ENCODE assay signal across 3 cellular contexts in the genomic region with DNA sequence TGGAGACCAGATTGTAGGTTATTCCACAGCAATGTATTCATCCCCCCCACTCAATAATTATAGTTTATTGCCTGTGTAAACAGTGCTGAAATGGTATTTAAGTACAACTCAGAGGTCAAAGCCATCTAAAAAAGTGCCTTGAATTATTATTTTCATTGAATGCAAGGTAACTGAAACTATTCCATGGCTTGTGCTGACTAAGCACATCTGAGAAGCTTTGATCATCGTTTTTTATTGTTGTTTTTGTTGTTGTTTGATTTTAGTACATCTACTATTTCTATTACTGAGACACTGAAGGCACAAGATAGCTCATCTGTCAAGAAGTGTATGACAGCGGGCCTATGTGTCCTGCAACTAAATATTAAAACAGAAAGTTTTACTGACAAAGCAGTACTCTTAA.
A peak's percentile ranks its signal among the peaks of the same experiment; 100 is the strongest.
TF ChIP-seq lines count a peak whose summit lies in the region.

No MANE protein-coding gene starts in this region.

TF ChIP-seq in HepG2, 621 proteins besides CTCF, POLR2A, EP300 and RAD21 (continued from another document):
- TF ChIP-seq RXRA (CRISPR knock-in tag; IDR thresholded peaks at IDR 0.05) = no peak
- TF ChIP-seq TCF7L2 (IDR thresholded peaks at IDR 0.05; ENCODE audit: low read depth, low read length) = no peak

TF ChIP-seq in H1, 55 proteins besides CTCF, POLR2A, EP300 and RAD21 (continued from another document):
- TF ChIP-seq, protein P1, sequence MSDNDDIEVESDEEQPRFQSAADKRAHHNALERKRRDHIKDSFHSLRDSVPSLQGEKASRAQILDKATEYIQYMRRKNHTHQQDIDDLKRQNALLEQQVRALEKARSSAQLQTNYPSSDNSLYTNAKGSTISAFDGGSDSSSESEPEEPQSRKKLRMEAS (IDR thresholded peaks at IDR 0.05) = no peak
- TF ChIP-seq MAFK (IDR thresholded peaks at IDR 0.05; ENCODE audit: low read depth, low read length) = peak; percentile 8; the same call in 1 of the 2 replicates

TF ChIP-seq in SK-N-SH treated with all-trans-retinoic acid at 6 μM for 48 hours, 23 proteins besides CTCF, POLR2A, EP300 and RAD21 (continued from another document):
- TF ChIP-seq, protein P2, sequence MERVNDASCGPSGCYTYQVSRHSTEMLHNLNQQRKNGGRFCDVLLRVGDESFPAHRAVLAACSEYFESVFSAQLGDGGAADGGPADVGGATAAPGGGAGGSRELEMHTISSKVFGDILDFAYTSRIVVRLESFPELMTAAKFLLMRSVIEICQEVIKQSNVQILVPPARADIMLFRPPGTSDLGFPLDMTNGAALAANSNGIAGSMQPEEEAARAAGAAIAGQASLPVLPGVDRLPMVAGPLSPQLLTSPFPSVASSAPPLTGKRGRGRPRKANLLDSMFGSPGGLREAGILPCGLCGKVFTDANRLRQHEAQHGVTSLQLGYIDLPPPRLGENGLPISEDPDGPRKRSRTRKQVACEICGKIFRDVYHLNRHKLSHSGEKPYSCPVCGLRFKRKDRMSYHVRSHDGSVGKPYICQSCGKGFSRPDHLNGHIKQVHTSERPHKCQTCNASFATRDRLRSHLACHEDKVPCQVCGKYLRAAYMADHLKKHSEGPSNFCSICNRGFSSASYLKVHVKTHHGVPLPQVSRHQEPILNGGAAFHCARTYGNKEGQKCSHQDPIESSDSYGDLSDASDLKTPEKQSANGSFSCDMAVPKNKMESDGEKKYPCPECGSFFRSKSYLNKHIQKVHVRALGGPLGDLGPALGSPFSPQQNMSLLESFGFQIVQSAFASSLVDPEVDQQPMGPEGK (CRISPR knock-in tag; IDR thresholded peaks at IDR 0.05; ENCODE audit: borderline replicate concordance) = no peak
- TF ChIP-seq, protein P3, sequence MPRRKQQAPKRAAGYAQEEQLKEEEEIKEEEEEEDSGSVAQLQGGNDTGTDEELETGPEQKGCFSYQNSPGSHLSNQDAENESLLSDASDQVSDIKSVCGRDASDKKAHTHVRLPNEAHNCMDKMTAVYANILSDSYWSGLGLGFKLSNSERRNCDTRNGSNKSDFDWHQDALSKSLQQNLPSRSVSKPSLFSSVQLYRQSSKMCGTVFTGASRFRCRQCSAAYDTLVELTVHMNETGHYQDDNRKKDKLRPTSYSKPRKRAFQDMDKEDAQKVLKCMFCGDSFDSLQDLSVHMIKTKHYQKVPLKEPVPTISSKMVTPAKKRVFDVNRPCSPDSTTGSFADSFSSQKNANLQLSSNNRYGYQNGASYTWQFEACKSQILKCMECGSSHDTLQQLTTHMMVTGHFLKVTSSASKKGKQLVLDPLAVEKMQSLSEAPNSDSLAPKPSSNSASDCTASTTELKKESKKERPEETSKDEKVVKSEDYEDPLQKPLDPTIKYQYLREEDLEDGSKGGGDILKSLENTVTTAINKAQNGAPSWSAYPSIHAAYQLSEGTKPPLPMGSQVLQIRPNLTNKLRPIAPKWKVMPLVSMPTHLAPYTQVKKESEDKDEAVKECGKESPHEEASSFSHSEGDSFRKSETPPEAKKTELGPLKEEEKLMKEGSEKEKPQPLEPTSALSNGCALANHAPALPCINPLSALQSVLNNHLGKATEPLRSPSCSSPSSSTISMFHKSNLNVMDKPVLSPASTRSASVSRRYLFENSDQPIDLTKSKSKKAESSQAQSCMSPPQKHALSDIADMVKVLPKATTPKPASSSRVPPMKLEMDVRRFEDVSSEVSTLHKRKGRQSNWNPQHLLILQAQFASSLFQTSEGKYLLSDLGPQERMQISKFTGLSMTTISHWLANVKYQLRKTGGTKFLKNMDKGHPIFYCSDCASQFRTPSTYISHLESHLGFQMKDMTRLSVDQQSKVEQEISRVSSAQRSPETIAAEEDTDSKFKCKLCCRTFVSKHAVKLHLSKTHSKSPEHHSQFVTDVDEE (CRISPR knock-in tag; IDR thresholded peaks at IDR 0.05) = no peak
- TF ChIP-seq ESRRG (CRISPR knock-in tag; IDR thresholded peaks at IDR 0.05) (no peak), ARNTL (CRISPR knock-in tag; IDR thresholded peaks at IDR 0.05; ENCODE audit: borderline replicate concordance, low read depth) (no peak), ZFP30 (CRISPR knock-in tag; IDR thresholded peaks at IDR 0.05) (no peak)
- TF ChIP-seq, protein P4, sequence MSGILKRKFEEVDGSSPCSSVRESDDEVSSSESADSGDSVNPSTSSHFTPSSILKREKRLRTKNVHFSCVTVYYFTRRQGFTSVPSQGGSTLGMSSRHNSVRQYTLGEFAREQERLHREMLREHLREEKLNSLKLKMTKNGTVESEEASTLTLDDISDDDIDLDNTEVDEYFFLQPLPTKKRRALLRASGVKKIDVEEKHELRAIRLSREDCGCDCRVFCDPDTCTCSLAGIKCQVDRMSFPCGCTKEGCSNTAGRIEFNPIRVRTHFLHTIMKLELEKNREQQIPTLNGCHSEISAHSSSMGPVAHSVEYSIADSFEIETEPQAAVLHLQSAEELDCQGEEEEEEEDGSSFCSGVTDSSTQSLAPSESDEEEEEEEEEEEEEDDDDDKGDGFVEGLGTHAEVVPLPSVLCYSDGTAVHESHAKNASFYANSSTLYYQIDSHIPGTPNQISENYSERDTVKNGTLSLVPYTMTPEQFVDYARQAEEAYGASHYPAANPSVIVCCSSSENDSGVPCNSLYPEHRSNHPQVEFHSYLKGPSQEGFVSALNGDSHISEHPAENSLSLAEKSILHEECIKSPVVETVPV (CRISPR knock-in tag; IDR thresholded peaks at IDR 0.05) = no peak
TF ChIP-seq in SK-N-SH treated with all-trans-retinoic acid at 6 μM for 48 hours: peak in this region for 0.
